8 cellular contexts compared by ENCODE assay signal in genomic region chr16:22424161-22424937, GRCh38. TPM values are rescaled to one million over a fixed set of nuclear protein-coding genes. Genes with fewer than 3 reads are reported as not detected.
DNase-seq lines count a peak whose midpoint lies in the region; TF ChIP-seq lines count a peak whose summit lies in the region.
"Had no signal": no experiment of that assay in that cellular context is flagged by ENCODE, and none has a peak within 500 bp of the region (broad histone marks: within the 10 kb centered on the region; RNA-seq: fewer than 3 reads in every experiment).

No MANE protein-coding gene starts in this region.

- H3K36me3 ChIP-seq in mesenchymal stem cell (ENCODE audit: control insufficient read depth in 1 of 2, insufficient read depth in 2 of 2, low read depth in 1 of 2, low read length in 2 of 2) = peaks cover 23 to 61% of the 10 kb centered on the region in 2 experiments
- H3K36me3 ChIP-seq in thyroid gland = peaks cover 15 to 31% of the 10 kb centered on the region in 2 donors

- H3K79me1 ChIP-seq in mesenchymal stem cell (replicated peaks; ENCODE audit: low read length, poor library complexity, severe bottlenecking) = peaks cover 11% of the 10 kb centered on the region

- H3K4me1 ChIP-seq in mesenchymal stem cell (ENCODE audit: control insufficient read depth, insufficient read depth, low read depth, low read length) (peaks cover 7% of the 10 kb centered on the region), thyroid gland (no peaks in the 10 kb centered on the region)

- H2BK12ac ChIP-seq in mesenchymal stem cell (ENCODE audit: low read length in 2 of 2) = no peak overlapping the region

- H2BK5ac ChIP-seq in mesenchymal stem cell (ENCODE audit: low read depth, low read length, poor library complexity, severe bottlenecking) = no peak overlapping the region

- no peak overlapping the region for H3K4me2 ChIP-seq in mesenchymal stem cell (ENCODE audit: low read length, poor library complexity, severe bottlenecking)

- no peak overlapping the region for H2BK15ac ChIP-seq in mesenchymal stem cell (ENCODE audit: low read depth, poor library complexity, severe bottlenecking)

- intact Hi-C loops in dorsolateral prefrontal cortex (cut with DNase I) (no loop called here), thyroid gland (cut with DNase I) (no loop called here)

- H3K14ac ChIP-seq in mesenchymal stem cell (ENCODE audit: low read length in 2 of 2) = no peak overlapping the region

- H4K91ac ChIP-seq in mesenchymal stem cell (ENCODE audit: low read length) = no peak overlapping the region

- no peak overlapping the region for H3K18ac ChIP-seq in mesenchymal stem cell (ENCODE audit: low read depth in 1 of 2, low read length in 2 of 2)

- peak overlapping the region; percentile 93 for H3K9ac ChIP-seq in mesenchymal stem cell (ENCODE audit: low read length)

- H2AK5ac ChIP-seq in mesenchymal stem cell (ENCODE audit: low read length, severe bottlenecking) = no peak overlapping the region

- no peaks in the 10 kb centered on the region for H3K9me3 ChIP-seq in mesenchymal stem cell (ENCODE audit: control insufficient read depth, low read length)
- no peaks in the 10 kb centered on the region for H3K9me3 ChIP-seq in thyroid gland

- DNase-seq in M059J (ENCODE audit: low read depth) (peak; percentile 88), dorsolateral prefrontal cortex (peak in 3 of 10 donors; percentile 21 to 86 (median 35)), mesenchymal stem cell (no peak), thyroid gland (no peak), NCI-H510A (lab: John Stamatoyannopoulos, UW) (no peak), HT-29 (ENCODE audit: low spot score) (no peak)
- DNase-seq in effector CD4-positive, alpha-beta T cell = no peak
- DNase-seq: stimulated activated CD4-positive, alpha-beta T cell treated with anti-CD3 and anti-CD28 coated beads, Interleukin-4, amount 100 ng/mL, for 4 hours had no signal

- no peaks in the 10 kb centered on the region for H3K27me3 ChIP-seq in dorsolateral prefrontal cortex
- H3K27me3 ChIP-seq in mesenchymal stem cell (ENCODE audit: control insufficient read depth in 1 of 2, insufficient read depth in 1 of 2, low read length in 2 of 2) = no peaks in the 10 kb centered on the region
- H3K27me3 ChIP-seq in thyroid gland = no peaks in the 10 kb centered on the region

- WGBS in mesenchymal stem cell = 92% methylated on average over 22 of the region's 22 CpGs
- 74 to 80% methylated on average over 22 of the region's 22 CpGs for WGBS in thyroid gland, 2 donors

- TF ChIP-seq POLR2A in thyroid gland (IDR thresholded peaks at IDR 0.05) = no peak

- H3K23ac ChIP-seq in mesenchymal stem cell (ENCODE audit: low read length in 2 of 2) = no peak overlapping the region

- H3K4me3 ChIP-seq in dorsolateral prefrontal cortex (peak overlapping the region in 22 of 59 donors; percentile 2 to 50 (median 22)), mesenchymal stem cell (ENCODE audit: insufficient read depth in 1 of 2, low read depth in 1 of 2, low read length in 2 of 2) (peak overlapping the region in 1 of 2 experiments; percentile 75), thyroid gland (replicated peaks in 1 of 3) (no peak overlapping the region)

- H3K4ac ChIP-seq in mesenchymal stem cell (ENCODE audit: low read depth in 1 of 2, low read length in 2 of 2) = no peak overlapping the region

- H4K8ac ChIP-seq in mesenchymal stem cell (ENCODE audit: low read length) = no peak overlapping the region

- no peak for TF ChIP-seq CTCF in dorsolateral prefrontal cortex (IDR thresholded peaks at IDR 0.05 in 54 of 56, conservative IDR thresholded peaks at IDR 0.05 in 2 of 56; ENCODE audit: low read depth in 1 of 56, partially characterized antibody in 56 of 56)
- TF ChIP-seq CTCF in thyroid gland (IDR thresholded peaks at IDR 0.05) = no peak

- H3K27ac ChIP-seq in dorsolateral prefrontal cortex (peak overlapping the region in 49 of 59 donors; percentile 1 to 88 (median 56)), mesenchymal stem cell (ENCODE audit: low read length, poor library complexity, severe bottlenecking) (no peak overlapping the region), thyroid gland (peak overlapping the region; percentile 49 to 70 (median 57))

- no peak overlapping the region for H2BK120ac ChIP-seq in mesenchymal stem cell (ENCODE audit: low read depth, low read length)

- no peak overlapping the region for H2AFZ ChIP-seq in mesenchymal stem cell (ENCODE audit: low read depth, low read length)

RNA-seq across cellular contexts. Expression of gene CDR2, which starts 49.9 kb away (rescaled TPM):
- total RNA-seq in M059J (2014; rRNA removed; shearing (Covaris generic)) = 33.8 and 51.1 TPM in 2 replicates
- 10 to 100 TPM in 119 of 120 experiments, 1 to 10 TPM in 1; 7.3 to 37.6 (median 23.1) TPM for total RNA-seq in dorsolateral prefrontal cortex
- polyA plus RNA-seq in mesenchymal stem cell (2013, experiment 1 of 2) = 28.7 TPM
- 29.5 TPM for polyA plus RNA-seq in mesenchymal stem cell (2013, experiment 2 of 2)
- 10 to 100 TPM; 55.5 to 92.8 (median 79.2) TPM for total RNA-seq in thyroid gland
- 25.8 and 31.7 TPM in 2 replicates for total RNA-seq in HT-29 (2014; rRNA removed; shearing (Covaris generic))
